9 cellular contexts compared by ENCODE assay signal in the genomic region with DNA sequence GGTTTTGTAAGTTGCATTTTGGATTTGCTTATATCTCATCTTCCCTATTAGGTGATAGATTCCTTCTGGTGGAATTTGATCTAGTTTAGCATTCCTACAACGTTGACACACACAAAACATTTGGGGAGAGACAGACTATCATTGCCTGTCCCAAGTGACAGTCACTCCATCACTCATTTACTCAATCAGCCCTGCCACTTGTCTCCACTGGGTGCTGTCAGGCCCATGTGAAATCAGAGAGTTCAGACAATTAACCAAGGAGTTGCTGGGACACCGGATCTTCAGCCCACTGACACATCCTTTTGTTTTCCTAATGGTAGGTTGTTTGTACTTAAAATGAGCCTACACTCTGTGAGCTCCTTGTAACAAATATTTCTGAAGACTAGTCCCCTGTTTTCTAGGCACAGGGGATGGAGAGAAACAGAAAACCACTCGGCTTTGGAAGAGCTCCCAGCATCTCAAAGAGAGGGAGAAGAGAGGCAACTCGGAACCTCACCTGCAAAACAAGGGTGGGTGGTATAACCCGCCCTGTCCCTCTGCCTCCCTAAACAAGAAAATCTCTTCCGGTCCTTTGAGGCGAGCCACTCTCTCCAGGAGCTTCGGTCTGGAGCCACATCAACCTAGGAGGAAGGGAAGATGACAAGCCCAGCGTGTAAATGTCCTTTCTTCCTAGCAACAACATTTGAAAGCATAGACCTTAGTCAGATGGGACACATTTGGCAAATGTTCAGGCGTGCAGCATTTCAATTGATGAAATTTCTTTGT.
DNase-seq lines count a peak whose midpoint lies in the region; TF ChIP-seq lines count a peak whose summit lies in the region.
"Had no signal": no experiment of that assay in that cellular context is flagged by ENCODE, and none has a peak within 500 bp of the region (broad histone marks: within the 10 kb centered on the region; RNA-seq: fewer than 3 reads in every experiment).

No MANE protein-coding gene starts in this region.

- intact Hi-C loops in sigmoid colon (cut with DNase I) (no loop called here), posterior vena cava (cut with DNase I) (no loop called here)

- TF ChIP-seq EP300 in sigmoid colon (IDR thresholded peaks at IDR 0.05) = no peak

- no peaks in the 10 kb centered on the region for H3K27me3 ChIP-seq in sigmoid colon

- TF ChIP-seq POLR2A in sigmoid colon (IDR thresholded peaks at IDR 0.05) = no peak

- H3K4me1 ChIP-seq in sigmoid colon = peaks cover 0 to 12% (median 6%) of the 10 kb centered on the region in 4 donors

- TF ChIP-seq CTCF in fibroblast of pulmonary artery (IDR thresholded peaks at IDR 0.05; ENCODE audit: low read length, missing control alignments) = no peak
- no peak for TF ChIP-seq CTCF in sigmoid colon (IDR thresholded peaks at IDR 0.05)

- H3K4me3 ChIP-seq in fibroblast of pulmonary artery (replicated peaks; ENCODE audit: low read depth, low read length) = peak overlapping the region; percentile 51
- peak overlapping the region; percentile 18 to 47 (median 44) for H3K4me3 ChIP-seq in sigmoid colon

- 23 to 31% methylated on average over 10 of the region's 10 CpGs for WGBS in sigmoid colon, 2 donors

- H3K27ac ChIP-seq in sigmoid colon = peak overlapping the region in 1 of 4 donors; percentile 15
- H3K27ac ChIP-seq: 22Rv1 had no signal

- no peaks in the 10 kb centered on the region for H3K36me3 ChIP-seq in sigmoid colon

- DNase-seq in DMS 273 (lab: John Stamatoyannopoulos, UW; ENCODE audit: unreplicated experiment) = peak; percentile 8
- DNase-seq in DMS 273 treated with DMSO at 0.1 percent for 48 hours (lab: John Stamatoyannopoulos, UW) = no peak
- peak; percentile 56 for DNase-seq in SK-N-DZ (ENCODE audit: low spot score)
- no peak for DNase-seq in fibroblast of pulmonary artery (ENCODE audit: low read depth)
- DNase-seq in sigmoid colon = no peak
- no peak for DNase-seq in NCI-H2107 treated with DMSO at 0.1 percent for 48 hours (lab: John Stamatoyannopoulos, UW; ENCODE audit: unreplicated experiment)
- DNase-seq in posterior vena cava (ENCODE audit: low spot score) = no peak
- no peak for DNase-seq in SKM-1 treated with dmso at 0.1 percent for 144 hours (lab: John Stamatoyannopoulos, UW; ENCODE audit: unreplicated experiment)

- no peaks in the 10 kb centered on the region for H3K9me3 ChIP-seq in sigmoid colon

Comparison
In these comparisons a context has a peak if more than half of its experiments do, and no peak if none do; other contexts are left out.
1. DNase-seq: peak in DMS 273 (single experiment) and SK-N-DZ (single experiment); none in DMS 273 treated with DMSO at 0.1 percent for 48 hours (single experiment), fibroblast of pulmonary artery (single experiment), sigmoid colon (single experiment), NCI-H2107 treated with DMSO at 0.1 percent for 48 hours (single experiment), posterior vena cava (single experiment) and SKM-1 treated with dmso at 0.1 percent for 144 hours (single experiment).